Comparison of ENCODE assay signal across 2 cellular contexts in the genomic region with DNA sequence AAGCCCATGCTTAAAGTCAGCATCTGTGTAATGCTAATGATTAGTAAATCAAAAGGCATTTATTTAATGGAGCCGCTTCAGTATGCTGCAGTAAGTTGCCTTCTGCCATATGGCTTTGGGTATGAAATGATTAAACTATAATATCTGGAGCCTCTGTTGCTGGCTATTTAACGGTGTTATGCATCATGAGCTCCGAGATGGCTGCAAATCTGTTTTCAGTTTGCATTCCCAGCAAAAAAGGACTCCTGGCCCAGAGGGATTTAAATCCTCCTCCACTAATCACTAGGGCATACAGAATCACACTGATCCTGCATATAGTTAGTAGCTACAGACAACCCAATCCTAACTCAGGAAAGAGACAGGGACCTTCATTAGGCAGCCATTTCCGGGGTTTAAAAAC.
A peak's percentile ranks its signal among the peaks of the same experiment; 100 is the strongest.
TF ChIP-seq lines count a peak whose summit lies in the region.

No MANE protein-coding gene starts in this region.

TF ChIP-seq in GM23338, 12 proteins besides CTCF, POLR2A, EP300 and RAD21 (continued from another document):
- TF ChIP-seq, protein P1, sequence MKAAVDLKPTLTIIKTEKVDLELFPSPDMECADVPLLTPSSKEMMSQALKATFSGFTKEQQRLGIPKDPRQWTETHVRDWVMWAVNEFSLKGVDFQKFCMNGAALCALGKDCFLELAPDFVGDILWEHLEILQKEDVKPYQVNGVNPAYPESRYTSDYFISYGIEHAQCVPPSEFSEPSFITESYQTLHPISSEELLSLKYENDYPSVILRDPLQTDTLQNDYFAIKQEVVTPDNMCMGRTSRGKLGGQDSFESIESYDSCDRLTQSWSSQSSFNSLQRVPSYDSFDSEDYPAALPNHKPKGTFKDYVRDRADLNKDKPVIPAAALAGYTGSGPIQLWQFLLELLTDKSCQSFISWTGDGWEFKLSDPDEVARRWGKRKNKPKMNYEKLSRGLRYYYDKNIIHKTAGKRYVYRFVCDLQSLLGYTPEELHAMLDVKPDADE (IDR thresholded peaks at IDR 0.05), result no peak
- no peak for TF ChIP-seq EZH2 (IDR thresholded peaks at IDR 0.05; ENCODE audit: low read depth, unreplicated experiment)
- TF ChIP-seq EZH2phosphoT487 (IDR thresholded peaks at IDR 0.05; ENCODE audit: unreplicated experiment), result no peak
- TF ChIP-seq ZNF462 (CRISPR knock-in tag; IDR thresholded peaks at IDR 0.05), result no peak
- TF ChIP-seq CREB1 (CRISPR knock-in tag; IDR thresholded peaks at IDR 0.05; ENCODE audit: low read depth), result no peak
- TF ChIP-seq REST (IDR thresholded peaks at IDR 0.05; ENCODE audit: unreplicated experiment), result no peak
- TF ChIP-seq ZNF114 (CRISPR knock-in tag; IDR thresholded peaks at IDR 0.05), result no peak
- no peak for TF ChIP-seq STAT1 (IDR thresholded peaks at IDR 0.05; ENCODE audit: unreplicated experiment)

TF ChIP-seq in SK-N-SH treated with all-trans-retinoic acid at 6 μM for 48 hours, 23 proteins besides CTCF, POLR2A, EP300 and RAD21:
- TF ChIP-seq CREB5 (CRISPR knock-in tag; IDR thresholded peaks at IDR 0.05; ENCODE audit: low read depth), result no peak
- TF ChIP-seq ZNF70 (CRISPR knock-in tag; IDR thresholded peaks at IDR 0.05), result 0 out of 2 replicates have a peak, but pooled peaks have one; percentile 36
- TF ChIP-seq TCF4 (CRISPR knock-in tag; IDR thresholded peaks at IDR 0.05; ENCODE audit: borderline replicate concordance), result peak; percentile 82
